Comparison of ENCODE assay signal across 33 cellular contexts in the genomic region with DNA sequence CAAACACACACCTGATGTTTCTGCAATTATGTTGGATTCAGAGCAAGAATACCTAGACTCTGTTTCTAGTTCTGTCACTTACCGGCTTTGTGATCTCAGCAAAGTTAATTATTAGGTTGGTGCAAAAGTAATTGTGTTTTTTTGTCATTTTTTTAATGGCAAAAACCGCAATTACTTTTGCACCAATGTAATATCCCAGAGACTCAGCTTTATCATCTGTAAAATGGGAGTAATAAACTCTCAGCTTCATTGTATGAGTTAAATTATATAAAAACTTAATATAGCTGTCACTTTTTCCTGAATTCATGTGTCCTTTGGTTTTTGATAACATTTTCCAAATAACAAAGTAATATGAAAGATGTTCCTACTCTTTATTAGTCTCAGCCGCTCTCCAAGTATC.
"Had no signal": no experiment of that assay in that cellular context is flagged by ENCODE, and none has a peak within 500 bp of the region (broad histone marks: within the 10 kb centered on the region; RNA-seq: fewer than 3 reads in every experiment).

No MANE protein-coding gene starts in this region.

- H3K4me1 ChIP-seq: ascending aorta had no signal

- H3K4me3 ChIP-seq: ascending aorta, cardiac muscle cell had no signal

- H3K27me3 ChIP-seq: ascending aorta, cardiac muscle cell had no signal

- FAIRE-seq: bronchial epithelial cell, TTC549 had no signal

- H3K36me3 ChIP-seq: ascending aorta, cardiac muscle cell had no signal

- DNase-seq: activated B cell treated with CpG ODN at 0.5 μM for 24 hours; activated CD4-positive, alpha-beta memory T cell treated with anti-CD3 and anti-CD28 coated beads for 36 hours; activated CD4-positive, alpha-beta T cell treated with anti-CD3 and anti-CD28 coated beads for 4 hours; activated CD4-positive, alpha-beta T cell treated with anti-CD3 and anti-CD28 coated beads, Interleukin-2, amount 10 ng/mL, durations not matched to agents 24 days and 14 days; activated CD4-positive, alpha-beta T cell treated with anti-CD3 and anti-CD28 coated beads, Interleukin-2, amount 50 U/mL, for 1 hour; activated CD4-positive, alpha-beta T cell treated with anti-CD3 and anti-CD28 coated beads, Interleukin-2, amount 50 U/mL, for 4 hours; activated CD4-positive, CD25-positive, alpha-beta regulatory T cell treated with anti-CD3 and anti-CD28 coated beads, Interleukin-2, amount 50 U/mL, for 72 hours; activated CD8-positive, alpha-beta memory T cell treated with anti-CD3 and anti-CD28 coated beads, Interleukin-2, amount 50 U/mL, for 4 hours; activated CD8-positive, alpha-beta T cell treated with anti-CD3 and anti-CD28 coated beads for 36 hours; activated effector memory CD4-positive, alpha-beta T cell treated with anti-CD3 and anti-CD28 coated beads, Interleukin-2, amount 50 U/mL, for 16 hours; activated gamma-delta T cell treated with Interleukin-2 at 50 U/mL for 16 hours; activated naive CD4-positive, alpha-beta T cell; activated naive CD4-positive, alpha-beta T cell treated with anti-CD3 and anti-CD28 coated beads for 36 hours; activated naive CD4-positive, alpha-beta T cell treated with anti-CD3 and anti-CD28 coated beads, Interleukin-2, amount 50 U/mL, for 16 hours; activated naive CD8-positive, alpha-beta T cell treated with anti-CD3 and anti-CD28 coated beads for 36 hours; activated T-cell treated with anti-CD3 and anti-CD28 coated beads for 4 hours; activated T-cell treated with anti-CD3 and anti-CD28 coated beads, Interleukin-2, amount 50 U/mL, for 1 hour; activated T-cell treated with anti-CD3 and anti-CD28 coated beads, Interleukin-2, amount 50 U/mL, for 4 hours; activated T-cell treated with anti-CD3 and anti-CD28 coated beads, Interleukin-2, amount 50 U/mL, for 72 hours; amygdala; anterior cingulate cortex; caudate nucleus; cerebellar nuclear complex; T-helper 1 cell; T-helper 2 cell; T-helper 9 cell had no signal

- H3K9me3 ChIP-seq: ascending aorta had no signal

- ATAC-seq: activated CD8-positive, alpha-beta T cell treated with anti-CD3 and anti-CD28 coated beads for 36 hours; activated naive CD4-positive, alpha-beta T cell treated with anti-CD3 and anti-CD28 coated beads, Interleukin-2, amount 50 U/mL, for 72 hours; activated T-cell treated with anti-CD3 and anti-CD28 coated beads, Interleukin-2, amount 50 U/mL, for 4 hours; activated T-cell treated with anti-CD3 and anti-CD28 coated beads, Interleukin-2, amount 50 U/mL, for 72 hours; activated T-helper 17 cell treated with anti-CD3 and anti-CD28 coated beads, Interleukin-2, amount 50 U/mL, for 72 hours had no signal

- H3K27ac ChIP-seq: ascending aorta, cardiac muscle cell, VCaP had no signal
